Comparison of ENCODE assay signal across 29 cellular contexts in the genomic region with DNA sequence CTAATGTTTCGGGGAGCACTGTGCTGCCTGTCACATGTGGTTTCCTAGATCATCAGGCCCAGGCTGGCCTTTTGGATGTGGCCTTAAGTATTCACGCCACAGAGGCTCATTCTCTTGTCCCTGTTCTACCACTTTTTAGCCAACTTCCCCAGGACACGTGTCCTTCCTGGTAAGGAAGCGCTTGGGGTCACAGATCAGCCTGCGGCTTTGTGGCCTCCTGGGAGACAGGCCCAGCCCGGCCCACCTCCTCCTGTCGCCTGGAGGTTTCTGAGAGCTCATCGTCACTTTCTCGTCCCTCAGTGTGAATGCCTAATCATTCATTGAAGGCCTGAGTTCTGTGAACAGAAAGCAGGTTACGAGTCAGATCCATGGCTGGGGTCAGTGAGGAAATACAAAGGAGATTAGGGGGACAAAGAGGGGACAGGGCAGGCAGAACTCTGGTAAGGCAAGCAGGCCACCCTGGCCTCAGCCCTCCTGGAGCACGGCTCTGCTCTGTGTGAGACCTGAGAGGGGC.
"Had no signal": no experiment of that assay in that cellular context is flagged by ENCODE, and none has a peak within 500 bp of the region (broad histone marks: within the 10 kb centered on the region; RNA-seq: fewer than 3 reads in every experiment).

No MANE protein-coding gene starts in this region.

- DNase-seq: activated CD4-positive, alpha-beta memory T cell treated with anti-CD3 and anti-CD28 coated beads for 36 hours; activated CD4-positive, alpha-beta T cell treated with anti-CD3 and anti-CD28 coated beads, Interleukin-2, amount 10 ng/mL, durations not matched to agents 24 days and 14 days; activated CD4-positive, CD25-positive, alpha-beta regulatory T cell treated with anti-CD3 and anti-CD28 coated beads, Interleukin-2, amount 50 U/mL, for 72 hours; activated gamma-delta T cell treated with Interleukin-2 at 50 U/mL for 16 hours; activated T-cell treated with anti-CD3 and anti-CD28 coated beads, Interleukin-2, amount 50 U/mL, for 4 hours; central memory CD4-positive, alpha-beta T cell; endodermal cell; foreskin fibroblast; heart right ventricle; kidney glomerular epithelial cell; lower lobe of right lung; mesendoderm; nucleus accumbens; pancreas; right cardiac atrium; spleen; stimulated activated CD4-positive, alpha-beta T cell treated with anti-CD3 and anti-CD28 coated beads, Interleukin-2, amount 100 ng/mL, for 48 hours; stimulated activated naive CD4-positive, alpha-beta T cell treated with Interleukin-2 at 50 U/mL for 16 hours; T-helper 9 cell; transverse colon; WERI-Rb-1 had no signal

- H3K27me3 ChIP-seq: breast epithelium, transverse colon had no signal

- FAIRE-seq: pancreas, TTC549 had no signal

- H3K27me3 Mint-ChIP-seq: activated CD4-positive, alpha-beta T cell treated with anti-CD3 and anti-CD28 coated beads, Interleukin-2, amount 10 ng/mL, durations not matched to agents 24 days and 14 days had no signal

- H3K36me3 ChIP-seq: breast epithelium, heart right ventricle, lower lobe of right lung, pancreas, spleen, transverse colon, WERI-Rb-1 had no signal

- ATAC-seq: activated naive CD4-positive, alpha-beta T cell treated with anti-CD3 and anti-CD28 coated beads, Interleukin-2, amount 50 U/mL, for 72 hours; activated T-cell treated with anti-CD3 and anti-CD28 coated beads, Interleukin-2, amount 50 U/mL, for 4 hours; activated T-helper 17 cell treated with anti-CD3 and anti-CD28 coated beads, Interleukin-2, amount 50 U/mL, for 72 hours; esophagus mucosa; heart right ventricle; left lobe of liver; lower lobe of right lung; natural killer cell treated with Interleukin-12 subunit alpha and Interleukin-12 subunit beta and Interleukin-15 and Interleukin-18, amount 100 ng/mL, for 72 hours; pancreas; right cardiac atrium had no signal

- H3K4me3 Mint-ChIP-seq: activated CD4-positive, alpha-beta memory T cell treated with anti-CD3 and anti-CD28 coated beads for 36 hours; activated CD4-positive, alpha-beta T cell treated with anti-CD3 and anti-CD28 coated beads, Interleukin-2, amount 10 ng/mL, durations not matched to agents 24 days and 14 days; activated T-cell treated with anti-CD3 and anti-CD28 coated beads, Interleukin-2, amount 50 U/mL, for 4 hours; activated T-helper 17 cell treated with anti-CD3 and anti-CD28 coated beads, Interleukin-2, amount 50 U/mL, for 72 hours; endodermal cell; natural killer cell treated with Interleukin-12 subunit alpha and Interleukin-12 subunit beta and Interleukin-15 and Interleukin-18, amount 100 ng/mL, for 72 hours; T-helper 1 cell treated with Interleukin-12 subunit alpha and Interleukin-12 subunit beta and Interleukin-4 antibody, amounts not matched to agents 30 μg/mL and 1 μg/mL, for 36 hours had no signal

- H3K27ac ChIP-seq: breast epithelium, heart right ventricle, lower lobe of right lung, pancreas, spleen, transverse colon, WERI-Rb-1 had no signal

- H3K27ac Mint-ChIP-seq: activated CD4-positive, alpha-beta memory T cell treated with anti-CD3 and anti-CD28 coated beads for 36 hours; activated CD4-positive, alpha-beta T cell treated with anti-CD3 and anti-CD28 coated beads, Interleukin-2, amount 10 ng/mL, durations not matched to agents 24 days and 14 days; activated naive CD4-positive, alpha-beta T cell treated with anti-CD3 and anti-CD28 coated beads, Interleukin-2, amount 50 U/mL, for 72 hours; activated T-helper 17 cell treated with anti-CD3 and anti-CD28 coated beads, Interleukin-2, amount 50 U/mL, for 72 hours; endodermal cell; natural killer cell treated with Interleukin-12 subunit alpha and Interleukin-12 subunit beta and Interleukin-15 and Interleukin-18, amount 100 ng/mL, for 72 hours; T-helper 1 cell treated with Interleukin-12 subunit alpha and Interleukin-12 subunit beta and Interleukin-4 antibody, amounts not matched to agents 30 μg/mL and 1 μg/mL, for 36 hours had no signal

- H3K4me1 ChIP-seq: breast epithelium, heart right ventricle, lower lobe of right lung, pancreas, spleen, transverse colon had no signal

- H3K9me3 Mint-ChIP-seq: activated CD4-positive, alpha-beta memory T cell treated with anti-CD3 and anti-CD28 coated beads for 36 hours; activated CD4-positive, alpha-beta T cell treated with anti-CD3 and anti-CD28 coated beads, Interleukin-2, amount 10 ng/mL, durations not matched to agents 24 days and 14 days; activated naive CD4-positive, alpha-beta T cell treated with anti-CD3 and anti-CD28 coated beads, Interleukin-2, amount 50 U/mL, for 72 hours; activated T-cell treated with anti-CD3 and anti-CD28 coated beads, Interleukin-2, amount 50 U/mL, for 4 hours; activated T-helper 17 cell treated with anti-CD3 and anti-CD28 coated beads, Interleukin-2, amount 50 U/mL, for 72 hours; endodermal cell; natural killer cell treated with Interleukin-12 subunit alpha and Interleukin-12 subunit beta and Interleukin-15 and Interleukin-18, amount 100 ng/mL, for 72 hours; T-helper 1 cell treated with Interleukin-12 subunit alpha and Interleukin-12 subunit beta and Interleukin-4 antibody, amounts not matched to agents 30 μg/mL and 1 μg/mL, for 36 hours had no signal

- H3K36me3 Mint-ChIP-seq: activated CD4-positive, alpha-beta memory T cell treated with anti-CD3 and anti-CD28 coated beads for 36 hours; activated naive CD4-positive, alpha-beta T cell treated with anti-CD3 and anti-CD28 coated beads, Interleukin-2, amount 50 U/mL, for 72 hours; natural killer cell treated with Interleukin-12 subunit alpha and Interleukin-12 subunit beta and Interleukin-15 and Interleukin-18, amount 100 ng/mL, for 72 hours had no signal

- H3K4me1 Mint-ChIP-seq: activated CD4-positive, alpha-beta T cell treated with anti-CD3 and anti-CD28 coated beads, Interleukin-2, amount 10 ng/mL, durations not matched to agents 24 days and 14 days; activated T-helper 17 cell treated with anti-CD3 and anti-CD28 coated beads, Interleukin-2, amount 50 U/mL, for 72 hours; endodermal cell had no signal

- H3K4me3 ChIP-seq: breast epithelium, heart right ventricle, lower lobe of right lung, pancreas, spleen, transverse colon had no signal

- H3K9me3 ChIP-seq: breast epithelium, heart right ventricle, lower lobe of right lung, pancreas, spleen, transverse colon had no signal
